In genomic region chr12:95998611-95999300, GRCh38 we compare ENCODE assay signal across 8 cellular contexts. TPM values are rescaled to one million over a fixed set of nuclear protein-coding genes. Genes with fewer than 3 reads are reported as not detected.
A peak's percentile ranks its signal among the peaks of the same experiment; 100 is the strongest.
DNase-seq lines count a peak whose midpoint lies in the region; ATAC-seq and TF ChIP-seq lines count a peak whose summit lies in the region.

No MANE protein-coding gene starts in this region.

- TF ChIP-seq CTCF in natural killer cell (IDR thresholded peaks at IDR 0.05), result peak; percentile 60
- TF ChIP-seq CTCF in upper lobe of right lung (IDR thresholded peaks at IDR 0.05), result peak; percentile 64

- H3K9me3 ChIP-seq in upper lobe of right lung, result no peaks in the 10 kb centered on the region

- no peak overlapping the region for H3K4me3 Mint-ChIP-seq in natural killer cell

- intact Hi-C loops in natural killer cell (cut with micrococcal nuclease), result loop anchor here (1.0 kb wide), 1 partner anchor 80 kb away; no protein-coding TSS in a partner anchor
- intact Hi-C loops in upper lobe of right lung (cut with DNase I), result no loop called here

- DNase-seq in DMS 273 treated with DMSO at 0.1 percent for 48 hours (lab: John Stamatoyannopoulos, UW), result peak; percentile 18
- peak; percentile 43 for DNase-seq in NCI-H526 treated with DMSO at 0.1 percent for 48 hours (lab: John Stamatoyannopoulos, UW)
- DNase-seq in activated CD4-positive, alpha-beta T cell treated with anti-CD3 and anti-CD28 coated beads, Interleukin-2, amount 50 U/mL, for 1 hour, result peak; percentile 21
- peak; percentile 55 to 66 for DNase-seq in erythroblast (lab: John Stamatoyannopoulos, UW)
- no peak for DNase-seq in natural killer cell
- no peak for DNase-seq in upper lobe of right lung

- H3K4me1 Mint-ChIP-seq in natural killer cell, result peaks cover 7% of the 10 kb centered on the region in 2 donors

- peaks cover 41% of the 10 kb centered on the region for H3K36me3 ChIP-seq in upper lobe of right lung

- no peak overlapping the region for H3K27ac ChIP-seq in upper lobe of right lung

- H3K9me3 Mint-ChIP-seq in natural killer cell, result no peaks in the 10 kb centered on the region

- no peak overlapping the region for H3K27ac Mint-ChIP-seq in natural killer cell

- H3K4me1 ChIP-seq in upper lobe of right lung, result peaks cover 23% of the 10 kb centered on the region

- no peak overlapping the region for H3K4me3 ChIP-seq in upper lobe of right lung

- peaks cover 7% of the 10 kb centered on the region for H3K36me3 Mint-ChIP-seq in natural killer cell

- ATAC-seq in GM19395 (IDR thresholded peaks at IDR 0.05; ENCODE audit: unreplicated experiment), result peak; percentile 98
- ATAC-seq in HG03354 (IDR thresholded peaks at IDR 0.05; ENCODE audit: poor library complexity, severe bottlenecking, unreplicated experiment), result peak; percentile 98
- peak; percentile 92 to 98 (median 95) for ATAC-seq in natural killer cell
- ATAC-seq in upper lobe of right lung, result peak; percentile 85

- TF ChIP-seq POLR2A in erythroblast (IDR thresholded peaks at IDR 0.05; ENCODE audit: low read length), result no peak

- no peaks in the 10 kb centered on the region for H3K27me3 Mint-ChIP-seq in natural killer cell (ENCODE audit: low read depth in 2 of 2)

- H3K27me3 ChIP-seq in upper lobe of right lung, result no peaks in the 10 kb centered on the region

RNA-seq across cellular contexts. Expression of gene HAL, which starts 2.6 kb away (rescaled TPM):
- total RNA-seq in natural killer cell (10 to 100 TPM in 1 of 3 donors, 1 to 10 TPM in 2; 1.2 to 10.8 (median 1.6) TPM), upper lobe of right lung (6.2 TPM)

RNA-seq across cellular contexts. Expression of gene LTA4H, which starts 36.6 kb away (rescaled TPM):
- total RNA-seq in natural killer cell (10 to 100 TPM; 43.1 to 51.9 (median 48.3) TPM), upper lobe of right lung (314 TPM)

RNA-seq across cellular contexts. Expression of gene AMDHD1, which starts 55.6 kb away (rescaled TPM):
- total RNA-seq in natural killer cell (1 to 10 TPM; 1.2 to 1.6 (median 1.4) TPM), upper lobe of right lung (1.4 TPM)

RNA-seq across cellular contexts. Expression of gene CCDC38, which starts 56.3 kb away (rescaled TPM):
- total RNA-seq in natural killer cell, result 1 to 10 TPM in 1 of 3 donors, under 1 TPM in 2; 0.35 to 1.2 (median 0.63) TPM
- total RNA-seq in upper lobe of right lung, result not detected

Comparison
In these comparisons a context has a peak if more than half of its experiments do, and no peak if none do; other contexts are left out.
1. DNase-seq: peak in DMS 273 treated with DMSO at 0.1 percent for 48 hours (single experiment), NCI-H526 treated with DMSO at 0.1 percent for 48 hours (single experiment), activated CD4-positive, alpha-beta T cell treated with anti-CD3 and anti-CD28 coated beads, Interleukin-2, amount 50 U/mL, for 1 hour (single experiment) and erythroblast (2 of 2); none in natural killer cell (single experiment) and upper lobe of right lung (single experiment).
2. Peak in every context shown above with its lines, with median percentiles within 50 percentile points of each other: ATAC-seq.